In the genomic region with DNA sequence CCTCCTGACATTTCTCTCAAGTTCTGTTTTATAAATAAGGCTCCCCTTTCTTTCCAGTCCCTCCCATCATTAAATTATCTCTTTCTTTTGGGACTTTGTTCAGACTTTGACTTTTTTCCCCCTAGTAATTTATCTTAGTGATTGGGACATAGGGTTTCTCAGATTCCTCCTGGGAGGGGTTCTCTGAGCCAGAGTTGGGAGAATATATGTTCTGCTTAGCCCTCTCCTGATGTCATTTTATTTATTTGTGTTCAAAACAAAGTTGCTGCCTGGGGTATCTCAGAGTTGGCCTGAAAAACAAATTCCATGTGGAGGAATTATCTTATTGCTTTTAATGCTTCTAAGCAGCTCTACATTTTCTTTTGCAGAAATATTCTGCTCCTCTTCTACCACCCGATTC, we compare ENCODE assay signal across 22 cellular contexts.
"Had no signal": no experiment of that assay in that cellular context is flagged by ENCODE, and none has a peak within 500 bp of the region (broad histone marks: within the 10 kb centered on the region; RNA-seq: fewer than 3 reads in every experiment).

No MANE protein-coding gene starts in this region.

- H3K4me3 Mint-ChIP-seq: activated naive CD4-positive, alpha-beta T cell treated with anti-CD3 and anti-CD28 coated beads, Interleukin-2, amount 10 ng/mL, durations not matched to agents 7 days and 5 days; brain; dendritic cell treated with granulocyte-macrophage colony-stimulating factor and Interleukin-4, amounts not matched to agents 40 ng/mL and 50 ng/mL, for 4 days; stimulated activated naive B cell treated with anti-CD40 and anti-IgM and Interleukin-4, amounts not matched to agents 10 μg/mL and 1 μg/mL and 100 μg/mL, for 72 hours had no signal

- H3K27me3 Mint-ChIP-seq: activated naive CD4-positive, alpha-beta T cell treated with anti-CD3 and anti-CD28 coated beads, Interleukin-2, amount 10 ng/mL, durations not matched to agents 7 days and 5 days; dendritic cell treated with granulocyte-macrophage colony-stimulating factor and Interleukin-4, amounts not matched to agents 40 ng/mL and 50 ng/mL, for 4 days; stimulated activated naive B cell treated with anti-CD40 and anti-IgM and Interleukin-4, amounts not matched to agents 10 μg/mL and 1 μg/mL and 100 μg/mL, for 72 hours had no signal

- H3K27ac Mint-ChIP-seq: brain; dendritic cell treated with granulocyte-macrophage colony-stimulating factor and Interleukin-4, amounts not matched to agents 40 ng/mL and 50 ng/mL, for 4 days; natural killer cell; stimulated activated naive B cell treated with anti-CD40 and anti-IgM and Interleukin-4, amounts not matched to agents 10 μg/mL and 1 μg/mL and 100 μg/mL, for 72 hours had no signal

- H3K9me3 Mint-ChIP-seq: activated naive CD4-positive, alpha-beta T cell treated with anti-CD3 and anti-CD28 coated beads, Interleukin-2, amount 10 ng/mL, durations not matched to agents 7 days and 5 days; brain; dendritic cell treated with granulocyte-macrophage colony-stimulating factor and Interleukin-4, amounts not matched to agents 40 ng/mL and 50 ng/mL, for 4 days; natural killer cell; stimulated activated naive B cell treated with anti-CD40 and anti-IgM and Interleukin-4, amounts not matched to agents 10 μg/mL and 1 μg/mL and 100 μg/mL, for 72 hours had no signal

- FAIRE-seq: endometrium, frontal cortex had no signal

- DNase-seq: activated CD4-positive, alpha-beta T cell treated with anti-CD3 and anti-CD28 coated beads, Interleukin-2, amount 50 U/mL, for 4 hours; activated CD8-positive, alpha-beta memory T cell treated with anti-CD3 and anti-CD28 coated beads for 24 hours; activated effector memory CD4-positive, alpha-beta T cell treated with anti-CD3 and anti-CD28 coated beads, Interleukin-2, amount 50 U/mL, for 16 hours; activated naive CD4-positive, alpha-beta T cell treated with anti-CD3 and anti-CD28 coated beads, Interleukin-2, amount 10 ng/mL, durations not matched to agents 7 days and 5 days; aorta; caudate nucleus; effector CD4-positive, alpha-beta T cell; glutamatergic neuron; hippocampal formation; kidney glomerular epithelial cell; left ventricle myocardium inferior; mammary epithelial cell; midbrain; natural killer cell; stimulated activated CD4-positive, alpha-beta T cell treated with anti-CD3 and anti-CD28 coated beads, Interleukin-2, amount 100 ng/mL, for 48 hours; stimulated activated CD8-positive, alpha-beta memory T cell treated with anti-CD3 and anti-CD28 coated beads, Interleukin-4, amount 100 ng/mL, for 48 hours; stimulated activated naive B cell treated with anti-CD40 and anti-IgM and Interleukin-4, amounts not matched to agents 10 μg/mL and 1 μg/mL and 100 μg/mL, for 72 hours; T-helper 1 cell had no signal

- H3K4me1 Mint-ChIP-seq: stimulated activated naive B cell treated with anti-CD40 and anti-IgM and Interleukin-4, amounts not matched to agents 10 μg/mL and 1 μg/mL and 100 μg/mL, for 72 hours had no signal

- ATAC-seq: natural killer cell; stimulated activated naive B cell treated with anti-CD40 and anti-IgM and Interleukin-4, amounts not matched to agents 10 μg/mL and 1 μg/mL and 100 μg/mL, for 72 hours had no signal
